Comparison of ENCODE assay signal across 8 cellular contexts in genomic region chr6:27720607-27721580, GRCh38.
DNase-seq lines count a peak whose midpoint lies in the region; ATAC-seq, FAIRE-seq and TF ChIP-seq lines count a peak whose summit lies in the region.

No MANE protein-coding gene starts in this region.

- TF ChIP-seq CTCF in A549 (IDR thresholded peaks at IDR 0.05) (0 out of 3 replicates have a peak, but pooled peaks have one; percentile 12), GM12865 (IDR thresholded peaks at IDR 0.05; ENCODE audit: insufficient read depth, low read depth, low read length, missing control alignments) (no peak), fibroblast of villous mesenchyme (IDR thresholded peaks at IDR 0.05; ENCODE audit: insufficient read depth, low read depth, low read length) (no peak)

- peak overlapping the region; percentile 49 for H3K4me3 ChIP-seq in A549
- no peak overlapping the region for H3K4me3 ChIP-seq in GM12865 (ENCODE audit: low read depth, low read length)
- H3K4me3 ChIP-seq in fibroblast of villous mesenchyme (ENCODE audit: low read depth, low read length) = no peak overlapping the region

- DNase-seq in A549 (ENCODE audit: low read depth in 1 of 2, low spot score in 1 of 2) (peak; percentile 69 to 89), GM12865 (ENCODE audit: low read depth) (peak; percentile 85), fibroblast of villous mesenchyme (ENCODE audit: low read depth) (peak; percentile 27), GF-D8 (lab: John Stamatoyannopoulos, UW) (no peak), occipital lobe (lab: John Stamatoyannopoulos, UW) (no peak), NCI-H226 (no peak)

- TF ChIP-seq EP300 in A549 (IDR thresholded peaks at IDR 0.05) = no peak

- no peak for TF ChIP-seq POLR2A in A549 (IDR thresholded peaks at IDR 0.05; ENCODE audit: low read length)

- peak overlapping the region; percentile 68 to 69 for H3K27ac ChIP-seq in A549

- peak; percentile 96 to 97 for ATAC-seq in A549
- peak; percentile 25; the same call in 1 of the 3 replicates for ATAC-seq in SK-N-SH treated with all-trans-retinoic acid at 6 μM for 48 hours
- ATAC-seq in HG03159 (IDR thresholded peaks at IDR 0.05; ENCODE audit: unreplicated experiment) = no peak

- H3K4me2 ChIP-seq in A549 = peak overlapping the region; percentile 62

- 14% methylated on average over 19 of the region's 19 CpGs for WGBS in A549 (ENCODE audit: missing lambda C conversion rate)

- H3K9me3 ChIP-seq in A549 = no peaks in the 10 kb centered on the region

- FAIRE-seq in A549 (lab: Jason Lieb, UNC) = no peak

- POLR2A ChIA-PET in A549 (lab: Yijun Ruan, JAX) = no interaction called here

- CTCF ChIA-PET in A549 (lab: Yijun Ruan, JAX) = interaction anchor here (0.9 to 1.6 kb wide), 2 partner anchors 31 kb away, joined by 3 to 7 read pairs; no protein-coding TSS in a partner anchor

- H3K4me1 ChIP-seq in A549 = peaks cover 5% of the 10 kb centered on the region; the same call in 1 of the 3 replicates

- no peak for TF ChIP-seq RAD21 in A549 (conservative IDR thresholded peaks at IDR 0.05 in 1 of 2, IDR thresholded peaks at IDR 0.05 in 1 of 2)

TF ChIP-seq in A549, 52 proteins besides CTCF, POLR2A, EP300 and RAD21 (continues in another document):
- TF ChIP-seq KDM1A (IDR thresholded peaks at IDR 0.05; ENCODE audit: low read depth) = no peak
- TF ChIP-seq ZNF302 (CRISPR knock-in tag; IDR thresholded peaks at IDR 0.05) = no peak
- TF ChIP-seq ZC3H11A (IDR thresholded peaks at IDR 0.05) = no peak
- no peak for TF ChIP-seq GATA3 (IDR thresholded peaks at IDR 0.05; ENCODE audit: borderline replicate concordance)
- no peak for TF ChIP-seq HOXA7 (CRISPR knock-in tag; IDR thresholded peaks at IDR 0.05)
- no peak for TF ChIP-seq USF2 (IDR thresholded peaks at IDR 0.05)
- no peak for TF ChIP-seq HOXB13 (CRISPR knock-in tag; IDR thresholded peaks at IDR 0.05; ENCODE audit: low read depth)
- no peak for TF ChIP-seq RNF2 (IDR thresholded peaks at IDR 0.05; ENCODE audit: borderline replicate concordance, low read depth)
- TF ChIP-seq CBX2 (IDR thresholded peaks at IDR 0.05; ENCODE audit: borderline replicate concordance, low read depth) = no peak
- TF ChIP-seq NR3C1 (IDR thresholded peaks at IDR 0.05) = no peak
- TF ChIP-seq E2F6 (IDR thresholded peaks at IDR 0.05; ENCODE audit: borderline replicate concordance, low read depth) = no peak
- TF ChIP-seq HDAC2 (IDR thresholded peaks at IDR 0.05) = no peak
- TF ChIP-seq CEBPB (IDR thresholded peaks at IDR 0.05) = peak in 1 of 2 experiments; percentile 12; a peak in 1 of 4 replicates
- no peak for TF ChIP-seq ATOH8 (CRISPR knock-in tag; IDR thresholded peaks at IDR 0.05; ENCODE audit: low read depth)
- no peak for TF ChIP-seq POLR2AphosphoS2 (conservative IDR thresholded peaks at IDR 0.05; ENCODE audit: low read length)
- TF ChIP-seq HES2 (IDR thresholded peaks at IDR 0.05) = no peak
- no peak for TF ChIP-seq HOXB5 (CRISPR knock-in tag; IDR thresholded peaks at IDR 0.05)
- 0 out of 3 replicates have a peak, but pooled peaks have one; percentile 7 for TF ChIP-seq SMC3 (IDR thresholded peaks at IDR 0.05)
- TF ChIP-seq MAZ (IDR thresholded peaks at IDR 0.05; ENCODE audit: borderline replicate concordance, low read depth, low read length) = no peak

TF ChIP-seq in SK-N-SH treated with all-trans-retinoic acid at 6 μM for 48 hours, 23 proteins besides CTCF, POLR2A, EP300 and RAD21:
- TF ChIP-seq ZNF565 (CRISPR knock-in tag; conservative IDR thresholded peaks at IDR 0.05; ENCODE audit: low read depth) (no peak), BACH2 (CRISPR knock-in tag; IDR thresholded peaks at IDR 0.05; ENCODE audit: borderline replicate concordance) (no peak), ZNF8 (CRISPR knock-in tag; IDR thresholded peaks at IDR 0.05) (no peak), ZNF70 (CRISPR knock-in tag; IDR thresholded peaks at IDR 0.05) (no peak), TSHZ2 (CRISPR knock-in tag; IDR thresholded peaks at IDR 0.05) (no peak), ZC3H10 (CRISPR knock-in tag; IDR thresholded peaks at IDR 0.05) (no peak), ZFP3 (CRISPR knock-in tag; IDR thresholded peaks at IDR 0.05) (no peak), PATZ1 (CRISPR knock-in tag; IDR thresholded peaks at IDR 0.05; ENCODE audit: borderline replicate concordance) (no peak), POU6F1 (CRISPR knock-in tag; IDR thresholded peaks at IDR 0.05; ENCODE audit: borderline replicate concordance, low read depth) (no peak), TOX (CRISPR knock-in tag; IDR thresholded peaks at IDR 0.05; ENCODE audit: borderline replicate concordance) (no peak), ZFP30 (CRISPR knock-in tag; IDR thresholded peaks at IDR 0.05) (no peak), CSRNP3 (CRISPR knock-in tag; IDR thresholded peaks at IDR 0.05) (no peak), TCF4 (CRISPR knock-in tag; IDR thresholded peaks at IDR 0.05; ENCODE audit: borderline replicate concordance) (no peak)

Comparison
In these comparisons a context has a peak if more than half of its experiments do, and no peak if none do; other contexts are left out.
1. DNase-seq: peak in A549 (2 of 2), GM12865 (single experiment) and fibroblast of villous mesenchyme (single experiment); none in GF-D8 (single experiment), occipital lobe (single experiment) and NCI-H226 (single experiment).